Comparison of ENCODE assay signal across 17 cellular contexts in genomic region chr9:130443456-130443801, GRCh38. TPM values are rescaled to one million over a fixed set of nuclear protein-coding genes. Genes with fewer than 3 reads are reported as not detected.
DNase-seq lines count a peak whose midpoint lies in the region; ATAC-seq, FAIRE-seq and TF ChIP-seq lines count a peak whose summit lies in the region.
"Had no signal": no experiment of that assay in that cellular context is flagged by ENCODE, and none has a peak within 500 bp of the region (broad histone marks: within the 10 kb centered on the region; RNA-seq: fewer than 3 reads in every experiment).

No MANE protein-coding gene starts in this region.

- H3K4me3 Mint-ChIP-seq in activated CD4-positive, alpha-beta T cell treated with anti-CD3 and anti-CD28 coated beads, Interleukin-2, amount 10 ng/mL, durations not matched to agents 24 days and 14 days, result peak overlapping the region; percentile 32
- H3K4me3 Mint-ChIP-seq in activated T-helper 17 cell treated with anti-CD3 and anti-CD28 coated beads, Interleukin-2, amount 50 U/mL, for 72 hours, result peak overlapping the region; percentile 7
- H3K4me3 Mint-ChIP-seq in mesothelial cell of epicardium, result peak overlapping the region; percentile 38
- H3K4me3 Mint-ChIP-seq in stimulated activated effector memory CD8-positive, alpha-beta T cell treated with anti-CD3 and anti-CD28 coated beads, Interleukin-12 subunit alpha, Interleukin-12 subunit beta, amount 100 ng/mL, for 72 hours, result peak overlapping the region; percentile 11

- H3K4me1 Mint-ChIP-seq in activated CD4-positive, alpha-beta T cell treated with anti-CD3 and anti-CD28 coated beads, Interleukin-2, amount 10 ng/mL, durations not matched to agents 24 days and 14 days, result peaks cover 14% of the 10 kb centered on the region
- H3K4me1 Mint-ChIP-seq in activated T-helper 17 cell treated with anti-CD3 and anti-CD28 coated beads, Interleukin-2, amount 50 U/mL, for 72 hours, result no peaks in the 10 kb centered on the region
- H3K4me1 Mint-ChIP-seq in mesothelial cell of epicardium, result peaks cover 28% of the 10 kb centered on the region
- peaks cover 11% of the 10 kb centered on the region for H3K4me1 Mint-ChIP-seq in stimulated activated effector memory CD8-positive, alpha-beta T cell treated with anti-CD3 and anti-CD28 coated beads, Interleukin-12 subunit alpha, Interleukin-12 subunit beta, amount 100 ng/mL, for 72 hours

- ATAC-seq in activated T-helper 17 cell treated with anti-CD3 and anti-CD28 coated beads, Interleukin-2, amount 50 U/mL, for 72 hours (replicated peaks), result no peak
- ATAC-seq in stimulated activated effector memory CD8-positive, alpha-beta T cell treated with anti-CD3 and anti-CD28 coated beads, Interleukin-12 subunit alpha, Interleukin-12 subunit beta, amount 100 ng/mL, for 72 hours, result no peak
- ATAC-seq in GM18858 (IDR thresholded peaks at IDR 0.05; ENCODE audit: unreplicated experiment), result no peak
- ATAC-seq: GM12878, HCT116 had no signal

- no peak overlapping the region for H3K27ac Mint-ChIP-seq in activated CD4-positive, alpha-beta T cell treated with anti-CD3 and anti-CD28 coated beads, Interleukin-2, amount 10 ng/mL, durations not matched to agents 24 days and 14 days
- no peak overlapping the region for H3K27ac Mint-ChIP-seq in activated T-helper 17 cell treated with anti-CD3 and anti-CD28 coated beads, Interleukin-2, amount 50 U/mL, for 72 hours
- H3K27ac Mint-ChIP-seq in mesothelial cell of epicardium, result no peak overlapping the region
- H3K27ac Mint-ChIP-seq in stimulated activated effector memory CD8-positive, alpha-beta T cell treated with anti-CD3 and anti-CD28 coated beads, Interleukin-12 subunit alpha, Interleukin-12 subunit beta, amount 100 ng/mL, for 72 hours, result no peak overlapping the region

- intact Hi-C loops in activated CD4-positive, alpha-beta T cell treated with anti-CD3 and anti-CD28 coated beads, Interleukin-2, amount 10 ng/mL, durations not matched to agents 24 days and 14 days (cut with micrococcal nuclease), result no loop called here

- peaks cover 2% of the 10 kb centered on the region for H3K36me3 Mint-ChIP-seq in activated CD4-positive, alpha-beta T cell treated with anti-CD3 and anti-CD28 coated beads, Interleukin-2, amount 10 ng/mL, durations not matched to agents 24 days and 14 days (ENCODE audit: low read depth)
- H3K36me3 Mint-ChIP-seq in activated T-helper 17 cell treated with anti-CD3 and anti-CD28 coated beads, Interleukin-2, amount 50 U/mL, for 72 hours (ENCODE audit: low read depth), result no peaks in the 10 kb centered on the region
- H3K36me3 Mint-ChIP-seq in mesothelial cell of epicardium, result peaks cover 3% of the 10 kb centered on the region
- H3K36me3 Mint-ChIP-seq in stimulated activated effector memory CD8-positive, alpha-beta T cell treated with anti-CD3 and anti-CD28 coated beads, Interleukin-12 subunit alpha, Interleukin-12 subunit beta, amount 100 ng/mL, for 72 hours, result no peaks in the 10 kb centered on the region

- no peak for TF ChIP-seq CTCF in mesothelial cell of epicardium (IDR thresholded peaks at IDR 0.05; ENCODE audit: unreplicated experiment)

- H3K9me3 Mint-ChIP-seq in activated CD4-positive, alpha-beta T cell treated with anti-CD3 and anti-CD28 coated beads, Interleukin-2, amount 10 ng/mL, durations not matched to agents 24 days and 14 days, result peaks cover 9% of the 10 kb centered on the region
- no peaks in the 10 kb centered on the region for H3K9me3 Mint-ChIP-seq in activated T-helper 17 cell treated with anti-CD3 and anti-CD28 coated beads, Interleukin-2, amount 50 U/mL, for 72 hours
- H3K9me3 Mint-ChIP-seq in mesothelial cell of epicardium, result peaks cover 11% of the 10 kb centered on the region
- H3K9me3 Mint-ChIP-seq in stimulated activated effector memory CD8-positive, alpha-beta T cell treated with anti-CD3 and anti-CD28 coated beads, Interleukin-12 subunit alpha, Interleukin-12 subunit beta, amount 100 ng/mL, for 72 hours, result peaks cover 3% of the 10 kb centered on the region

- DNase-seq in activated CD4-positive, alpha-beta T cell treated with anti-CD3 and anti-CD28 coated beads, Interleukin-2, amount 10 ng/mL, durations not matched to agents 24 days and 14 days, result no peak
- no peak for DNase-seq in activated CD4-positive, alpha-beta T cell treated with anti-CD3 and anti-CD28 coated beads, Interleukin-2, amount 50 U/mL, for 1 hour
- no peak for DNase-seq in mesothelial cell of epicardium (ENCODE audit: low spot score in 2 of 2, unreplicated experiment in 2 of 2)
- DNase-seq in stimulated activated effector memory CD8-positive, alpha-beta T cell treated with anti-CD3 and anti-CD28 coated beads, Interleukin-12 subunit alpha, Interleukin-12 subunit beta, amount 100 ng/mL, for 72 hours (ENCODE audit: low spot score in 2 of 2), result no peak
- DNase-seq in frontal cortex (ENCODE audit: low spot score in 2 of 2), result no peak
- no peak for DNase-seq in GM03348 (ENCODE audit: low spot score)
- DNase-seq: 8988T, COR-L47, KBM-7, NCI-H1436 treated with DMSO at 0.1 percent for 48 hours, NCI-H2081, NCI-H524 had no signal

- FAIRE-seq in frontal cortex (lab: Jason Lieb, UNC), result no peak
- FAIRE-seq: GM12878, GM19239 had no signal

- H3K27me3 Mint-ChIP-seq in activated CD4-positive, alpha-beta T cell treated with anti-CD3 and anti-CD28 coated beads, Interleukin-2, amount 10 ng/mL, durations not matched to agents 24 days and 14 days, result peaks cover 20% of the 10 kb centered on the region
- peaks cover 23% of the 10 kb centered on the region for H3K27me3 Mint-ChIP-seq in activated T-helper 17 cell treated with anti-CD3 and anti-CD28 coated beads, Interleukin-2, amount 50 U/mL, for 72 hours
- peaks cover 7% of the 10 kb centered on the region for H3K27me3 Mint-ChIP-seq in mesothelial cell of epicardium (ENCODE audit: low read depth)

RNA-seq across cellular contexts. Expression of gene ASS1, which starts 1.3 kb away (rescaled TPM):
- 3.2 and 4.5 TPM in 2 replicates for total RNA-seq in activated CD4-positive, alpha-beta T cell treated with anti-CD3 and anti-CD28 coated beads, Interleukin-2, amount 10 ng/mL, durations not matched to agents 24 days and 14 days
- total RNA-seq in activated T-helper 17 cell treated with anti-CD3 and anti-CD28 coated beads, Interleukin-2, amount 50 U/mL, for 72 hours, result 1 to 10 TPM in 1 of 2 donors, under 1 TPM in 1; 0.69 to 1.4 TPM
- total RNA-seq in mesothelial cell of epicardium, result 94.8 to 110 TPM (median 98.0 TPM) in 3 replicates
- 16.7 TPM for total RNA-seq in frontal cortex
